In the genomic region with DNA sequence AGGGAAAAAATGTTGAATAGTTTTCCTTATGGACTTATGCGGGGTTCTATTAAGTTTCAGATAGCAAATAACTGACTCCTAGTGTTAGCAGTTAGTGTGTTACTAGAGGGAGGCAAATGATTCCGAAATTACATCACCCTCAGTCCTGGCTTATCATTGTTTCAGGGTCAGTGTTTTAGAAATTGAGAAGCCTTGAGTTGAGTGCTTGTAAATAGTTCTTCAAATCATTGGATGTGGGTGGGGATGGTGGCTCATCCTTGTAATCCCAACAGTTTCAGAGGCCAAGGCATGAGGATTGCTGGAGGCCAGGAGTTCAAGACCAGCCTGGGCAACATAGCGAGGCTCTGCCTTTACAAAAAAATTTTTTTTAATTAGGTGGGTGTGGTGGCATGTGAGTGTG, we compare ENCODE assay signal across 14 cellular contexts. TPM values are rescaled to one million over a fixed set of nuclear protein-coding genes. Genes with fewer than 3 reads are reported as not detected.
"Had no signal": no experiment of that assay in that cellular context is flagged by ENCODE, and none has a peak within 500 bp of the region (broad histone marks: within the 10 kb centered on the region; RNA-seq: fewer than 3 reads in every experiment).

No MANE protein-coding gene starts in this region.

- H3K36me3 ChIP-seq: thyroid gland had no signal

- H3K9me3 ChIP-seq: body of pancreas, left lung, thyroid gland had no signal

- ATAC-seq: activated CD4-positive, CD25-positive, alpha-beta regulatory T cell treated with anti-CD3 and anti-CD28 coated beads, Interleukin-2, amount 50 U/mL, for 24 hours; body of pancreas; esophagus mucosa; heart right ventricle; left lung had no signal

- H3K27ac ChIP-seq: body of pancreas, dorsolateral prefrontal cortex, heart right ventricle, left lung, parathyroid adenoma, SK-N-MC, skin epidermis, thyroid gland had no signal

- H3K4me1 ChIP-seq: parathyroid adenoma had no signal

- H3K4me3 ChIP-seq: body of pancreas, dorsolateral prefrontal cortex, heart right ventricle, left lung, SK-N-MC, skin epidermis, thyroid gland had no signal

- H3K27me3 ChIP-seq: body of pancreas, dorsolateral prefrontal cortex, heart right ventricle, left lung, thyroid gland had no signal

- DNase-seq: activated CD4-positive, alpha-beta T cell treated with anti-CD3 and anti-CD28 coated beads, Interleukin-2, amount 50 U/mL, for 4 hours; body of pancreas; dorsolateral prefrontal cortex; foreskin melanocyte; heart right ventricle; left lung; retina; thyroid gland had no signal

RNA-seq across cellular contexts. Expression of gene AXDND1, which starts 50.8 kb away (rescaled TPM):
- total RNA-seq: esophagus mucosa; T-helper 1 cell treated with Interleukin-12 subunit alpha and Interleukin-12 subunit beta and Interleukin-4 antibody, amounts not matched to agents 30 ng/mL and 1 ng/mL, for 36 hours had no signal
